Comparison of ENCODE assay signal across 1 cellular context in genomic region chr21:31895069-31895851, GRCh38.
TF ChIP-seq lines count a peak whose summit lies in the region.

No MANE protein-coding gene starts in this region.

TF ChIP-seq in SK-N-SH treated with all-trans-retinoic acid at 6 μM for 48 hours, 23 proteins besides CTCF, POLR2A, EP300 and RAD21 (continued from another document):
- TF ChIP-seq TSHZ2 (CRISPR knock-in tag; IDR thresholded peaks at IDR 0.05) (no peak), ZFP30 (CRISPR knock-in tag; IDR thresholded peaks at IDR 0.05) (no peak), TCF4 (CRISPR knock-in tag; IDR thresholded peaks at IDR 0.05; ENCODE audit: borderline replicate concordance) (no peak), ZFP3 (CRISPR knock-in tag; IDR thresholded peaks at IDR 0.05) (no peak), CSDC2 (CRISPR knock-in tag; IDR thresholded peaks at IDR 0.05) (no peak), BACH2 (CRISPR knock-in tag; IDR thresholded peaks at IDR 0.05; ENCODE audit: borderline replicate concordance) (no peak), ZC3H10 (CRISPR knock-in tag; IDR thresholded peaks at IDR 0.05) (no peak), ZNF565 (CRISPR knock-in tag; conservative IDR thresholded peaks at IDR 0.05; ENCODE audit: low read depth) (no peak), CSRNP3 (CRISPR knock-in tag; IDR thresholded peaks at IDR 0.05) (no peak), ISL1 (CRISPR knock-in tag; IDR thresholded peaks at IDR 0.05) (no peak)
- TF ChIP-seq, protein P1, sequence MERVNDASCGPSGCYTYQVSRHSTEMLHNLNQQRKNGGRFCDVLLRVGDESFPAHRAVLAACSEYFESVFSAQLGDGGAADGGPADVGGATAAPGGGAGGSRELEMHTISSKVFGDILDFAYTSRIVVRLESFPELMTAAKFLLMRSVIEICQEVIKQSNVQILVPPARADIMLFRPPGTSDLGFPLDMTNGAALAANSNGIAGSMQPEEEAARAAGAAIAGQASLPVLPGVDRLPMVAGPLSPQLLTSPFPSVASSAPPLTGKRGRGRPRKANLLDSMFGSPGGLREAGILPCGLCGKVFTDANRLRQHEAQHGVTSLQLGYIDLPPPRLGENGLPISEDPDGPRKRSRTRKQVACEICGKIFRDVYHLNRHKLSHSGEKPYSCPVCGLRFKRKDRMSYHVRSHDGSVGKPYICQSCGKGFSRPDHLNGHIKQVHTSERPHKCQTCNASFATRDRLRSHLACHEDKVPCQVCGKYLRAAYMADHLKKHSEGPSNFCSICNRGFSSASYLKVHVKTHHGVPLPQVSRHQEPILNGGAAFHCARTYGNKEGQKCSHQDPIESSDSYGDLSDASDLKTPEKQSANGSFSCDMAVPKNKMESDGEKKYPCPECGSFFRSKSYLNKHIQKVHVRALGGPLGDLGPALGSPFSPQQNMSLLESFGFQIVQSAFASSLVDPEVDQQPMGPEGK (CRISPR knock-in tag; IDR thresholded peaks at IDR 0.05; ENCODE audit: borderline replicate concordance) = no peak
